In the genomic region with DNA sequence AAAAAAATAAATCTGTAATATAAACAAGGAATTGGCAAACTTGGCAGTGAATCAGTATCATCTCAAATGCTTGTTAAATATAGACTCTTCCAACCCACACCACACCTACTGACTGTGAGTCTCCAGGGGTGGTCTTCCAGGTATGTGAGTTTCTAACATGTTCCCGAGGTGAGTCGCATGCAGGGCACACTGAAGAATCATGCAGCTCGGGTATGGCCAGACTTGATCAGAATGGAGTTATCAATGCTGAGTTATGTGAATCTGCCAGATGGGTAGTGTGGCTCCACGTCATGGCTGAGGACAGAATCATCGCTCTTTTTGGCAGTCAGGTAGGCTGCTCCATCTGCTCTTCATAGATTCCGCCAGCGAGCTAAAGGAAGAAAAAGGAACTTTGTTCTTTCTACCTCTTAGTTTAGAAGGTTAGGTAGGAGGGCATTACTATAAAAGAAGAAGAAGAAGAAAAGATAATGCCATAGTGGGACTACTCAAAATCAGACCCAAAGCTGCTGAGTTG, we compare ENCODE assay signal across 20 cellular contexts.
A peak's percentile ranks its signal among the peaks of the same experiment; 100 is the strongest.
DNase-seq lines count a peak whose midpoint lies in the region; ATAC-seq, FAIRE-seq and TF ChIP-seq lines count a peak whose summit lies in the region.
"Had no signal": no experiment of that assay in that cellular context is flagged by ENCODE, and none has a peak within 500 bp of the region (broad histone marks: within the 10 kb centered on the region; RNA-seq: fewer than 3 reads in every experiment).

No MANE protein-coding gene starts in this region.

- H3K27me3 ChIP-seq in K562 (ENCODE audit: control insufficient read depth in 2 of 2, insufficient read depth in 2 of 2, low read length in 2 of 2) (no peaks in the 10 kb centered on the region), testis (no peaks in the 10 kb centered on the region)
- H3K27me3 ChIP-seq: BE2C had no signal

- CTCF ChIA-PET in A549 (lab: Yijun Ruan, JAX) = no interaction called here
- CTCF ChIA-PET in K562 (lab: Yijun Ruan, JAX; ENCODE audit: low intra/inter-chr PET ratio) = no interaction called here

- H2AFZ ChIP-seq in K562 (ENCODE audit: low read depth, low read length) = peak overlapping the region; percentile 51; the same call in 1 of the 2 replicates
- H2AFZ ChIP-seq: PC-9 had no signal

- no peaks in the 10 kb centered on the region for H4K20me1 ChIP-seq in K562 (replicated peaks; ENCODE audit: control insufficient read depth, insufficient read depth, low read length)

- H3K4me3 ChIP-seq in A549 (no peak overlapping the region), K562 (no peak overlapping the region), testis (no peak overlapping the region)
- H3K4me3 ChIP-seq: PC-9 had no signal

- TF ChIP-seq CTCF in A549 (IDR thresholded peaks at IDR 0.05) (no peak), K562 (IDR thresholded peaks at IDR 0.05 in 2 of 3, conservative IDR thresholded peaks at IDR 0.05 in 1 of 3; ENCODE audit: insufficient read depth in 2 of 3, low read depth in 1 of 3, low read length in 3 of 3) (no peak), testis (IDR thresholded peaks at IDR 0.05) (no peak)

- no peaks in the 10 kb centered on the region for H3K9me1 ChIP-seq in K562 (ENCODE audit: control insufficient read depth, insufficient read depth, low read length)

- H3K27ac ChIP-seq in A549 = peak overlapping the region in 1 of 2 experiments; percentile 61; a peak in 3 of 6 replicates
- no peak overlapping the region for H3K27ac ChIP-seq in K562 (ENCODE audit: extremely low read depth, low read depth, low read length)
- H3K27ac ChIP-seq in testis = no peak overlapping the region
- H3K27ac ChIP-seq: KMS-11, PC-9, RWPE1 had no signal

- peak overlapping the region; percentile 52; the same call in 2 of the 3 replicates for H3K4me2 ChIP-seq in A549
- no peak overlapping the region for H3K4me2 ChIP-seq in K562 (ENCODE audit: insufficient read depth, low read length)
- H3K4me2 ChIP-seq: KMS-11, PC-9 had no signal

- no peaks in the 10 kb centered on the region for H3K79me2 ChIP-seq in K562 (ENCODE audit: control insufficient read depth, insufficient read depth, low read length)

- no TSS peak for BruUV-seq in K562 (replicated peaks; lab: Mats Ljungman, UMichigan)

- H3K36me3 ChIP-seq in K562 (ENCODE audit: control insufficient read depth, insufficient read depth, low read length) = no peaks in the 10 kb centered on the region
- H3K36me3 ChIP-seq in testis (ENCODE audit: low read depth, missing control alignments) = no peaks in the 10 kb centered on the region
- H3K36me3 ChIP-seq: BE2C had no signal

- ATAC-seq in A549 (peak; percentile 25 to 48; a peak in 2 of 6 replicates), K562 (no peak), GM18858 (IDR thresholded peaks at IDR 0.05; ENCODE audit: unreplicated experiment) (no peak)

- H3K9me3 ChIP-seq in A549 (no peaks in the 10 kb centered on the region), K562 (replicated peaks; ENCODE audit: control insufficient read depth, insufficient read depth, low read depth, low read length) (no peaks in the 10 kb centered on the region), testis (no peaks in the 10 kb centered on the region)
- H3K9me3 ChIP-seq: BE2C had no signal

- WGBS in A549 (ENCODE audit: missing lambda C conversion rate) = 76% methylated on average over 7 of the region's 7 CpGs
- 69% methylated on average over 7 of the region's 7 CpGs for WGBS in K562 (ENCODE audit: insufficient coverage, low coverage, missing lambda C conversion rate)
- WGBS in testis, 2 donors = 93 to 96% methylated on average over 7 of the region's 7 CpGs

- intact Hi-C loops in K562 (cut with micrococcal nuclease) (no loop called here), testis (cut with DNase I; ENCODE audit: low total_unique reads) (no loop called here)

- TF ChIP-seq RAD21 in A549 (conservative IDR thresholded peaks at IDR 0.05 in 1 of 2, IDR thresholded peaks at IDR 0.05 in 1 of 2) (no peak), K562 (CRISPR knock-in tag; conservative IDR thresholded peaks at IDR 0.05 in 1 of 2, IDR thresholded peaks at IDR 0.05 in 1 of 2) (no peak)

- no peak overlapping the region for H3K9ac ChIP-seq in K562 (ENCODE audit: insufficient read depth in 1 of 2, low read depth in 2 of 2, low read length in 2 of 2)
- H3K9ac ChIP-seq: KMS-11 had no signal

- TF ChIP-seq POLR2A in A549 (IDR thresholded peaks at IDR 0.05; ENCODE audit: low read length) (no peak), K562 (conservative IDR thresholded peaks at IDR 0.05) (no peak), testis (IDR thresholded peaks at IDR 0.05) (no peak)

- TF ChIP-seq EP300 in A549 (IDR thresholded peaks at IDR 0.05) (no peak), K562 (IDR thresholded peaks at IDR 0.05; ENCODE audit: low read length) (no peak)

- in situ Hi-C loops in K562 (cut with MboI) = no loop called here

- FAIRE-seq in A549 (lab: Jason Lieb, UNC) = no peak
- no peak for FAIRE-seq in K562 (lab: Jason Lieb, UNC)
- FAIRE-seq: GM12891 had no signal

- DNase-seq in A549 (ENCODE audit: low read depth in 1 of 2, low spot score in 1 of 2) (no peak), NCI-H1694 (lab: John Stamatoyannopoulos, UW) (peak; percentile 32), K562 (ENCODE audit: extremely low read depth in 1 of 4, low spot score in 3 of 4) (no peak), kidney tubule cell (ENCODE audit: low spot score) (peak; percentile 34), NAMALWA (ENCODE audit: low spot score) (no peak), testis (no peak)
- no peak for DNase-seq in activated CD8-positive, alpha-beta memory T cell treated with anti-CD3 and anti-CD28 coated beads, Interleukin-2, amount 50 U/mL, for 4 hours
- DNase-seq: 8988T; BE2C; CD4-positive, CD25-positive, alpha-beta regulatory T cell; GOT3; HFFc6; NCI-H1436; NCI-H2081 treated with DMSO at 0.1 percent for 48 hours; NCI-H510A had no signal

- POLR2A ChIA-PET in A549 (lab: Yijun Ruan, JAX) (no interaction called here), K562 (lab: Yijun Ruan, JAX) (interaction anchor here (0.6 to 1.1 kb wide), 2 partner anchors 9 to 160 kb away, joined by 3 read pairs; no protein-coding TSS in a partner anchor)

- peaks cover 19% of the 10 kb centered on the region for H3K4me1 ChIP-seq in A549
- no peaks in the 10 kb centered on the region for H3K4me1 ChIP-seq in K562 (replicated peaks in 1 of 2; ENCODE audit: control insufficient read depth in 2 of 2, insufficient read depth in 2 of 2, low read length in 2 of 2)
- H3K4me1 ChIP-seq in testis = no peaks in the 10 kb centered on the region
- H3K4me1 ChIP-seq: BE2C had no signal

TF ChIP-seq in A549, 52 proteins besides CTCF, POLR2A, EP300 and RAD21 (continues in another document):
- TF ChIP-seq ZFP36 (IDR thresholded peaks at IDR 0.05; ENCODE audit: borderline replicate concordance, partially characterized antibody) (no peak), FOSL2 (IDR thresholded peaks at IDR 0.05) (no peak), FOSL2 (CRISPR knock-in tag; IDR thresholded peaks at IDR 0.05) (no peak), USF2 (IDR thresholded peaks at IDR 0.05) (no peak), HOXB13 (CRISPR knock-in tag; IDR thresholded peaks at IDR 0.05; ENCODE audit: low read depth) (no peak), HMGXB4 (CRISPR knock-in tag; IDR thresholded peaks at IDR 0.05; ENCODE audit: borderline replicate concordance) (no peak)

TF ChIP-seq in K562, 482 proteins besides CTCF, POLR2A, EP300 and RAD21 (continues in another document):
- TF ChIP-seq, protein P1, sequence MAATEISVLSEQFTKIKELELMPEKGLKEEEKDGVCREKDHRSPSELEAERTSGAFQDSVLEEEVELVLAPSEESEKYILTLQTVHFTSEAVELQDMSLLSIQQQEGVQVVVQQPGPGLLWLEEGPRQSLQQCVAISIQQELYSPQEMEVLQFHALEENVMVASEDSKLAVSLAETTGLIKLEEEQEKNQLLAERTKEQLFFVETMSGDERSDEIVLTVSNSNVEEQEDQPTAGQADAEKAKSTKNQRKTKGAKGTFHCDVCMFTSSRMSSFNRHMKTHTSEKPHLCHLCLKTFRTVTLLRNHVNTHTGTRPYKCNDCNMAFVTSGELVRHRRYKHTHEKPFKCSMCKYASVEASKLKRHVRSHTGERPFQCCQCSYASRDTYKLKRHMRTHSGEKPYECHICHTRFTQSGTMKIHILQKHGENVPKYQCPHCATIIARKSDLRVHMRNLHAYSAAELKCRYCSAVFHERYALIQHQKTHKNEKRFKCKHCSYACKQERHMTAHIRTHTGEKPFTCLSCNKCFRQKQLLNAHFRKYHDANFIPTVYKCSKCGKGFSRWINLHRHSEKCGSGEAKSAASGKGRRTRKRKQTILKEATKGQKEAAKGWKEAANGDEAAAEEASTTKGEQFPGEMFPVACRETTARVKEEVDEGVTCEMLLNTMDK (IDR thresholded peaks at IDR 0.05; ENCODE audit: borderline replicate concordance, insufficient read depth, low read depth, low read length, poor library complexity, severe bottlenecking) = no peak
- TF ChIP-seq, protein P2, sequence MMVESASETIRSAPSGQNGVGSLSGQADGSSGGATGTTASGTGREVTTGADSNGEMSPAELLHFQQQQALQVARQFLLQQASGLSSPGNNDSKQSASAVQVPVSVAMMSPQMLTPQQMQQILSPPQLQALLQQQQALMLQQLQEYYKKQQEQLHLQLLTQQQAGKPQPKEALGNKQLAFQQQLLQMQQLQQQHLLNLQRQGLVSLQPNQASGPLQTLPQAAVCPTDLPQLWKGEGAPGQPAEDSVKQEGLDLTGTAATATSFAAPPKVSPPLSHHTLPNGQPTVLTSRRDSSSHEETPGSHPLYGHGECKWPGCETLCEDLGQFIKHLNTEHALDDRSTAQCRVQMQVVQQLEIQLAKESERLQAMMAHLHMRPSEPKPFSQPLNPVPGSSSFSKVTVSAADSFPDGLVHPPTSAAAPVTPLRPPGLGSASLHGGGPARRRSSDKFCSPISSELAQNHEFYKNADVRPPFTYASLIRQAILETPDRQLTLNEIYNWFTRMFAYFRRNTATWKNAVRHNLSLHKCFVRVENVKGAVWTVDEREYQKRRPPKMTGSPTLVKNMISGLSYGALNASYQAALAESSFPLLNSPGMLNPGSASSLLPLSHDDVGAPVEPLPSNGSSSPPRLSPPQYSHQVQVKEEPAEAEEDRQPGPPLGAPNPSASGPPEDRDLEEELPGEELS (CRISPR knock-in tag; IDR thresholded peaks at IDR 0.05; ENCODE audit: borderline replicate concordance) = no peak
- TF ChIP-seq, protein P3, sequence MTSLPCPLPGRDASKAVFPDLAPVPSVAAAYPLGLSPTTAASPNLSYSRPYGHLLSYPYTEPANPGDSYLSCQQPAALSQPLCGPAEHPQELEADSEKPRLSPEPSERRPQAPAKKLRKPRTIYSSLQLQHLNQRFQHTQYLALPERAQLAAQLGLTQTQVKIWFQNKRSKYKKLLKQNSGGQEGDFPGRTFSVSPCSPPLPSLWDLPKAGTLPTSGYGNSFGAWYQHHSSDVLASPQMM (CRISPR knock-in tag; IDR thresholded peaks at IDR 0.05) = no peak
- TF ChIP-seq NCOA6 (IDR thresholded peaks at IDR 0.05) = no peak

Comparison
In these comparisons a context has a peak if more than half of its experiments do, and no peak if none do; other contexts are left out.
1. ATAC-seq: peak in A549 (2 of 2); none in K562 (single experiment) and GM18858 (single experiment).
2. DNase-seq: peak in NCI-H1694 (single experiment) and kidney tubule cell (single experiment); none in A549 (0 of 2), K562 (0 of 4), NAMALWA (single experiment), testis (single experiment) and activated CD8-positive, alpha-beta memory T cell treated with anti-CD3 and anti-CD28 coated beads, Interleukin-2, amount 50 U/mL, for 4 hours (single experiment).